In genomic region chr3:31929826-31930502, GRCh38 we compare ENCODE assay signal across 21 cellular contexts. TPM values are rescaled to one million over a fixed set of nuclear protein-coding genes. Genes with fewer than 3 reads are reported as not detected.
DNase-seq lines count a peak whose midpoint lies in the region; ATAC-seq and TF ChIP-seq lines count a peak whose summit lies in the region.
"Had no signal": no experiment of that assay in that cellular context is flagged by ENCODE, and none has a peak within 500 bp of the region (broad histone marks: within the 10 kb centered on the region; RNA-seq: fewer than 3 reads in every experiment).

No MANE protein-coding gene starts in this region.

- peak overlapping the region; percentile 16 to 80 (median 46) for H3K27ac Mint-ChIP-seq in IgD-negative memory B cell
- H3K27ac Mint-ChIP-seq in stimulated activated memory B cell treated with anti-CD40 and anti-IgM and Interleukin-4, amounts not matched to agents 10 μg/mL and 1 μg/mL and 100 μg/mL, for 72 hours, result peak overlapping the region; percentile 76
- H3K27ac Mint-ChIP-seq in chondrocyte (ENCODE audit: unreplicated experiment), result no peak overlapping the region
- H3K27ac Mint-ChIP-seq: CD4-positive, alpha-beta T cell had no signal

- ATAC-seq in HG02885 (IDR thresholded peaks at IDR 0.05; ENCODE audit: poor library complexity, unreplicated experiment), result peak; percentile 39
- ATAC-seq in stimulated activated memory B cell treated with anti-CD40 and anti-IgM and Interleukin-4, amounts not matched to agents 10 μg/mL and 1 μg/mL and 100 μg/mL, for 72 hours, result peak; percentile 13
- ATAC-seq in esophagus mucosa, result no peak
- ATAC-seq: K562, SK-N-SH treated with all-trans-retinoic acid at 6 μM for 48 hours had no signal

- peak overlapping the region; percentile 23 for H3K9ac ChIP-seq in SU-DHL-6 (ENCODE audit: low read length)
- H3K9ac ChIP-seq: BLaER1 had no signal

- H3K9me3 ChIP-seq in SU-DHL-6 (ENCODE audit: insufficient read depth, low read length), result no peaks in the 10 kb centered on the region
- H3K9me3 ChIP-seq: BLaER1, Caco-2, Peyer's patch had no signal

- H3K4me3 ChIP-seq in SU-DHL-6 (ENCODE audit: insufficient read depth, low read length, poor library complexity, severe bottlenecking), result peak overlapping the region; percentile 12
- H3K4me3 ChIP-seq: BLaER1, K562, Peyer's patch had no signal

- no peaks in the 10 kb centered on the region for H3K27me3 Mint-ChIP-seq in IgD-negative memory B cell
- H3K27me3 Mint-ChIP-seq in stimulated activated memory B cell treated with anti-CD40 and anti-IgM and Interleukin-4, amounts not matched to agents 10 μg/mL and 1 μg/mL and 100 μg/mL, for 72 hours, result no peaks in the 10 kb centered on the region
- H3K27me3 Mint-ChIP-seq in chondrocyte (ENCODE audit: low read depth), result no peaks in the 10 kb centered on the region
- H3K27me3 Mint-ChIP-seq: CD4-positive, alpha-beta T cell had no signal

- peaks cover 93% of the 10 kb centered on the region for H3K79me2 ChIP-seq in SU-DHL-6 (ENCODE audit: insufficient read depth, low read length)

- no peaks in the 10 kb centered on the region for H3K9me3 Mint-ChIP-seq in IgD-negative memory B cell
- no peaks in the 10 kb centered on the region for H3K9me3 Mint-ChIP-seq in stimulated activated memory B cell treated with anti-CD40 and anti-IgM and Interleukin-4, amounts not matched to agents 10 μg/mL and 1 μg/mL and 100 μg/mL, for 72 hours
- H3K9me3 Mint-ChIP-seq in chondrocyte (ENCODE audit: low read depth), result no peaks in the 10 kb centered on the region
- H3K9me3 Mint-ChIP-seq: CD4-positive, alpha-beta T cell had no signal

- peaks cover 71% of the 10 kb centered on the region for H3F3A ChIP-seq in SU-DHL-6 (ENCODE audit: insufficient read depth)

- H3K36me3 ChIP-seq in SU-DHL-6 (ENCODE audit: low read length), result no peaks in the 10 kb centered on the region
- H3K36me3 ChIP-seq: BLaER1, Peyer's patch had no signal

- H3K4me3 Mint-ChIP-seq in IgD-negative memory B cell (peak overlapping the region in 3 of 4 donors; percentile 53 to 58 (median 55)), chondrocyte (ENCODE audit: unreplicated experiment) (no peak overlapping the region)
- peak overlapping the region; percentile 26 for H3K4me3 Mint-ChIP-seq in stimulated activated memory B cell treated with anti-CD40 and anti-IgM and Interleukin-4, amounts not matched to agents 10 μg/mL and 1 μg/mL and 100 μg/mL, for 72 hours
- H3K4me3 Mint-ChIP-seq: CD4-positive, alpha-beta T cell had no signal

- H3K27me3 ChIP-seq in SU-DHL-6 (ENCODE audit: low read length), result no peaks in the 10 kb centered on the region
- H3K27me3 ChIP-seq: BLaER1, Peyer's patch had no signal

- H3K9me2 ChIP-seq in SU-DHL-6 (replicated peaks; ENCODE audit: insufficient read depth, low read length), result no peaks in the 10 kb centered on the region

- H3K4me2 ChIP-seq in SU-DHL-6 (ENCODE audit: low read depth, low read length, poor library complexity, severe bottlenecking), result peak overlapping the region; percentile 72
- H3K4me2 ChIP-seq: BLaER1 had no signal

- H3K27ac ChIP-seq in SU-DHL-6 (ENCODE audit: low read depth, low read length), result peak overlapping the region; percentile 93
- H3K27ac ChIP-seq: BLaER1 had no signal

- H3K4me1 Mint-ChIP-seq in IgD-negative memory B cell, result peaks cover 66 to 73% (median 67%) of the 10 kb centered on the region in 3 donors
- H3K4me1 Mint-ChIP-seq in stimulated activated memory B cell treated with anti-CD40 and anti-IgM and Interleukin-4, amounts not matched to agents 10 μg/mL and 1 μg/mL and 100 μg/mL, for 72 hours, result peaks cover 74% of the 10 kb centered on the region
- H3K4me1 Mint-ChIP-seq in chondrocyte (ENCODE audit: low read depth), result peaks cover 21% of the 10 kb centered on the region

- no peaks in the 10 kb centered on the region for H3K36me3 Mint-ChIP-seq in IgD-negative memory B cell
- H3K36me3 Mint-ChIP-seq in stimulated activated memory B cell treated with anti-CD40 and anti-IgM and Interleukin-4, amounts not matched to agents 10 μg/mL and 1 μg/mL and 100 μg/mL, for 72 hours, result no peaks in the 10 kb centered on the region
- H3K36me3 Mint-ChIP-seq in chondrocyte (ENCODE audit: low read depth), result no peaks in the 10 kb centered on the region

- H2AFZ ChIP-seq in SU-DHL-6 (ENCODE audit: low read depth, low read length, severe bottlenecking), result no peak overlapping the region

- TF ChIP-seq CTCF in SU-DHL-6 (IDR thresholded peaks at IDR 0.05; ENCODE audit: insufficient read depth, low read length, poor library complexity, severe bottlenecking), result no peak
- no peak for TF ChIP-seq CTCF in chondrocyte (IDR thresholded peaks at IDR 0.05)

- no peaks in the 10 kb centered on the region for H4K20me1 ChIP-seq in SU-DHL-6 (ENCODE audit: low read depth, low read length)
- H4K20me1 ChIP-seq: BLaER1 had no signal

- no peak for DNase-seq in NCI-H2107 treated with DMSO at 0.1 percent for 48 hours (lab: John Stamatoyannopoulos, UW; ENCODE audit: unreplicated experiment)
- no peak for DNase-seq in chondrocyte (ENCODE audit: low spot score)
- DNase-seq: Caco-2; CD4-positive, alpha-beta T cell; DMS 273 treated with DMSO at 0.1 percent for 48 hours; GF-D8; NCI-H1092 treated with DMSO at 0.1 percent for 48 hours; NCI-H146; NCI-H2029; NCI-H226; NCI-H510A treated with DMSO at 0.1 percent for 48 hours; NCI-H748 treated with DMSO at 0.1 percent for 48 hours; Peyer's patch had no signal

RNA-seq across cellular contexts. Expression of gene OSBPL10, which starts 51.1 kb away (rescaled TPM):
- polyA plus RNA-seq in IgD-negative memory B cell, result 126 TPM
- total RNA-seq in chondrocyte (44.1 to 56.6 TPM (median 45.4 TPM) in 3 replicates), esophagus mucosa (29.1 TPM)
- total RNA-seq: CD4-positive, alpha-beta T cell had no signal

RNA-seq across cellular contexts. Expression of gene ZNF860, which starts 51.6 kb away (rescaled TPM):
- 27.7 TPM for polyA plus RNA-seq in IgD-negative memory B cell
- 1.5 to 2.4 TPM (median 2.0 TPM) in 3 replicates for total RNA-seq in chondrocyte
- total RNA-seq in esophagus mucosa, result 2.9 TPM
- total RNA-seq: CD4-positive, alpha-beta T cell; K562 had no signal
- polyA plus RNA-seq: K562 had no signal
